Comparison of ENCODE assay signal across 26 cellular contexts in the genomic region with DNA sequence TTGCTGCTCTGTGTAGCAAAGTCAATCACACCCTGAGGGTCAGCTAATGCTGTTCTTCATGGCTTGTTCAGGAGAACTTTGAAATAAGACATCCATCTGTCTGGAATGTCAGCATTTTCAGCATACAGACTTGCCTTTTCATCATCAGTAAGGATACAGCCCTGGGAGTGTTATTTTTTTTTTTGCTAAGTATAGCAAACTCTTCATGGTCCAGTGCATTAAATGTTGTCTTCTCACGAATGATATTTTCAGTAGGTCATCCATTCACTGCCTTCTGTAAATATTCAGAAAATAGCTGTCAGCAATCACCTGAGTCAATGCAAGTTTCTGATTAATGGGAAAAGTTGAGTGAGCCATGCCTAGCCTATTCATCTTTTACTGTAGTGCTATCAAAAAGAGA.
"Had no signal": no experiment of that assay in that cellular context is flagged by ENCODE, and none has a peak within 500 bp of the region (broad histone marks: within the 10 kb centered on the region; RNA-seq: fewer than 3 reads in every experiment).

No MANE protein-coding gene starts in this region.

- H3K27ac ChIP-seq: colonic mucosa, esophagus muscularis mucosa, foreskin keratinocyte, gastroesophageal sphincter, heart right ventricle, left lung, prostate gland, sigmoid colon, testis, tibial nerve, upper lobe of left lung had no signal

- H3K9me3 ChIP-seq: colonic mucosa, esophagus muscularis mucosa, gastroesophageal sphincter, heart right ventricle, left lung, prostate gland, sigmoid colon, testis, tibial nerve, upper lobe of left lung had no signal

- H3K4me3 Mint-ChIP-seq: dendritic cell treated with granulocyte-macrophage colony-stimulating factor and Interleukin-4, amounts not matched to agents 40 ng/mL and 50 ng/mL, for 4 days; naive thymus-derived CD4-positive, alpha-beta T cell; nephron progenitor cell; stimulated activated effector memory CD8-positive, alpha-beta T cell treated with anti-CD3 and anti-CD28 coated beads, Interleukin-12 subunit alpha, Interleukin-12 subunit beta, amount 100 ng/mL, for 72 hours had no signal

- DNase-seq: colonic mucosa; effector CD8-positive, alpha-beta T cell; foreskin keratinocyte; glutamatergic neuron; heart right ventricle; hippocampal formation; left lung; mesendoderm; midbrain; naive thymus-derived CD4-positive, alpha-beta T cell; nephron progenitor cell; nucleus accumbens; right cardiac atrium; sigmoid colon; stimulated activated CD4-positive, alpha-beta T cell treated with anti-CD3 and anti-CD28 coated beads, Interleukin-2, amount 100 ng/mL, for 24 hours; stimulated activated CD4-positive, alpha-beta T cell treated with anti-CD3 and anti-CD28 coated beads, Interleukin-4, amount 100 ng/mL, for 24 hours; stimulated activated naive CD8-positive, alpha-beta T cell treated with anti-CD3 and anti-CD28 coated beads, Interleukin-15, Interleukin-2, amounts not matched to agents 100 U/mL and 50 U/mL, for 24 hours; substantia nigra; testis; upper lobe of left lung had no signal

- H3K4me3 ChIP-seq: colonic mucosa, esophagus muscularis mucosa, gastroesophageal sphincter, heart right ventricle, left lung, prostate gland, sigmoid colon, testis, tibial nerve, upper lobe of left lung had no signal

- ATAC-seq: foreskin keratinocyte; gastroesophageal sphincter; heart right ventricle; left lung; naive thymus-derived CD4-positive, alpha-beta T cell; right cardiac atrium; stimulated activated effector memory CD8-positive, alpha-beta T cell treated with anti-CD3 and anti-CD28 coated beads, Interleukin-12 subunit alpha, Interleukin-12 subunit beta, amount 100 ng/mL, for 72 hours; stimulated activated naive CD8-positive, alpha-beta T cell treated with anti-CD3 and anti-CD28 coated beads, Interleukin-15, Interleukin-2, amounts not matched to agents 100 U/mL and 50 U/mL, for 24 hours had no signal

- H3K27me3 Mint-ChIP-seq: dendritic cell treated with granulocyte-macrophage colony-stimulating factor and Interleukin-4, amounts not matched to agents 40 ng/mL and 50 ng/mL, for 4 days; naive thymus-derived CD4-positive, alpha-beta T cell had no signal

- H3K4me1 Mint-ChIP-seq: naive thymus-derived CD4-positive, alpha-beta T cell; nephron progenitor cell; stimulated activated effector memory CD8-positive, alpha-beta T cell treated with anti-CD3 and anti-CD28 coated beads, Interleukin-12 subunit alpha, Interleukin-12 subunit beta, amount 100 ng/mL, for 72 hours had no signal

- H3K27me3 ChIP-seq: colonic mucosa, esophagus muscularis mucosa, foreskin keratinocyte, gastroesophageal sphincter, heart right ventricle, left lung, sigmoid colon, testis, tibial nerve, upper lobe of left lung had no signal

- H3K4me1 ChIP-seq: colonic mucosa, esophagus muscularis mucosa, gastroesophageal sphincter, heart right ventricle, left lung, prostate gland, sigmoid colon, testis, upper lobe of left lung had no signal

- H3K9me3 Mint-ChIP-seq: nephron progenitor cell had no signal

- H3K36me3 Mint-ChIP-seq: naive thymus-derived CD4-positive, alpha-beta T cell; stimulated activated effector memory CD8-positive, alpha-beta T cell treated with anti-CD3 and anti-CD28 coated beads, Interleukin-12 subunit alpha, Interleukin-12 subunit beta, amount 100 ng/mL, for 72 hours had no signal

- H3K27ac Mint-ChIP-seq: dendritic cell treated with granulocyte-macrophage colony-stimulating factor and Interleukin-4, amounts not matched to agents 40 ng/mL and 50 ng/mL, for 4 days; naive thymus-derived CD4-positive, alpha-beta T cell; nephron progenitor cell; stimulated activated effector memory CD8-positive, alpha-beta T cell treated with anti-CD3 and anti-CD28 coated beads, Interleukin-12 subunit alpha, Interleukin-12 subunit beta, amount 100 ng/mL, for 72 hours had no signal

- H3K36me3 ChIP-seq: colonic mucosa, esophagus muscularis mucosa, gastroesophageal sphincter, heart right ventricle, left lung, prostate gland, sigmoid colon, tibial nerve, upper lobe of left lung had no signal
